In the genomic region with DNA sequence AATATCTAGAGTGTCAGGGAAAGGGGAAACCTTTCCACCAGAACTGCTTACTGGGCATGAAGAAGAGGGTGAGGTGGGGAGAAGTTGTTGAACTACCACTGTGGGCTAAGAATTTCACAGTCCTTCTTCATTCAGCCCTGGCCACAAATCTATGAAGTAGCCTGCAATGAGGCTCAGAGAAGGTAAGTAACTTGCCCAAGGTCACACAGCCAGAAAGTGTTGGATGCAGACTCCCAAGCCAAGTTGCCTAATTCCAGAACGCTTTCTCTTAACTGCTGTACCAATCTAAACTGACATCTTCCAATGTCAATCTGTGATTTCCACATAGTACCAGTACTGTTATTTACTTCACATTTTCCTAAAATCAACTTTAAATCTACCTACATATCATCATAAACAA, we compare ENCODE assay signal across 18 cellular contexts. TPM values are rescaled to one million over a fixed set of nuclear protein-coding genes. Genes with fewer than 3 reads are reported as not detected.
"Had no signal": no experiment of that assay in that cellular context is flagged by ENCODE, and none has a peak within 500 bp of the region (broad histone marks: within the 10 kb centered on the region; RNA-seq: fewer than 3 reads in every experiment).

No MANE protein-coding gene starts in this region.

- H3K27ac Mint-ChIP-seq: activated CD4-positive, alpha-beta memory T cell treated with anti-CD3 and anti-CD28 coated beads, Interleukin-2, amount 10 ng/mL, durations not matched to agents 7 days and 5 days; activated CD4-positive, alpha-beta T cell treated with anti-CD3 and anti-CD28 coated beads, Interleukin-2, amount 10 ng/mL, durations not matched to agents 7 days and 5 days; activated naive CD4-positive, alpha-beta T cell treated with anti-CD3 and anti-CD28 coated beads, Interleukin-2, amount 50 U/mL, for 24 hours; activated T-cell treated with anti-CD3 and anti-CD28 coated beads, Interleukin-2, amount 50 U/mL, for 24 hours; activated T-helper 1 cell treated with anti-CD3 and anti-CD28 coated beads, Interleukin-12 subunit alpha, Interleukin-12 subunit beta, Interleukin-2, Interleukin-4 antibody, amounts not matched to agents 30 ng/mL and 10 ng/mL and 1 ng/mL, durations not matched to agents 14 hours and 24 hours and 36 hours; brain; T-cell had no signal

- DNase-seq: activated CD4-positive, alpha-beta memory T cell treated with anti-CD3 and anti-CD28 coated beads, Interleukin-2, amount 10 ng/mL, durations not matched to agents 7 days and 5 days; activated CD4-positive, alpha-beta T cell treated with anti-CD3 and anti-CD28 coated beads, Interleukin-2, amount 10 ng/mL, durations not matched to agents 7 days and 5 days; activated CD4-positive, CD25-positive, alpha-beta regulatory T cell; activated effector memory CD4-positive, alpha-beta T cell treated with Interleukin-2 at 50 U/mL for 16 hours; activated naive CD4-positive, alpha-beta T cell; activated T-cell treated with anti-CD3 and anti-CD28 coated beads, Interleukin-2, amount 50 U/mL, for 24 hours; MG63; NK-92 treated with Interleukin-12 subunit alpha and Interleukin-12 subunit beta, amount 100 ng/mL, for 24 hours; T-cell had no signal

- FAIRE-seq: astrocyte had no signal

- H3K4me3 Mint-ChIP-seq: activated CD4-positive, alpha-beta memory T cell treated with anti-CD3 and anti-CD28 coated beads, Interleukin-2, amount 10 ng/mL, durations not matched to agents 7 days and 5 days; activated CD4-positive, alpha-beta T cell treated with anti-CD3 and anti-CD28 coated beads, Interleukin-2, amount 10 ng/mL, durations not matched to agents 7 days and 5 days; activated naive CD4-positive, alpha-beta T cell treated with anti-CD3 and anti-CD28 coated beads, Interleukin-2, amount 50 U/mL, for 24 hours; activated T-cell treated with anti-CD3 and anti-CD28 coated beads, Interleukin-2, amount 50 U/mL, for 24 hours; activated T-helper 1 cell treated with anti-CD3 and anti-CD28 coated beads, Interleukin-12 subunit alpha, Interleukin-12 subunit beta, Interleukin-2, Interleukin-4 antibody, amounts not matched to agents 30 ng/mL and 10 ng/mL and 1 ng/mL, durations not matched to agents 14 hours and 24 hours and 36 hours; central memory CD8-positive, alpha-beta T cell; T-cell had no signal

- H3K27ac ChIP-seq: SK-N-MC, VCaP had no signal

- H3K36me3 Mint-ChIP-seq: activated naive CD4-positive, alpha-beta T cell treated with anti-CD3 and anti-CD28 coated beads, Interleukin-2, amount 50 U/mL, for 24 hours; brain; T-cell had no signal

- ATAC-seq: Right ventricle myocardium inferior had no signal

- H3K27me3 ChIP-seq: MG63 had no signal

- H3K36me3 ChIP-seq: MG63 had no signal

- H3K4me3 ChIP-seq: MG63, SK-N-MC had no signal

- H3K9me3 Mint-ChIP-seq: activated CD4-positive, alpha-beta memory T cell treated with anti-CD3 and anti-CD28 coated beads, Interleukin-2, amount 10 ng/mL, durations not matched to agents 7 days and 5 days; activated CD4-positive, alpha-beta T cell treated with anti-CD3 and anti-CD28 coated beads, Interleukin-2, amount 10 ng/mL, durations not matched to agents 7 days and 5 days; activated naive CD4-positive, alpha-beta T cell treated with anti-CD3 and anti-CD28 coated beads, Interleukin-2, amount 50 U/mL, for 24 hours; activated T-cell treated with anti-CD3 and anti-CD28 coated beads, Interleukin-2, amount 50 U/mL, for 24 hours; activated T-helper 1 cell treated with anti-CD3 and anti-CD28 coated beads, Interleukin-12 subunit alpha, Interleukin-12 subunit beta, Interleukin-2, Interleukin-4 antibody, amounts not matched to agents 30 ng/mL and 10 ng/mL and 1 ng/mL, durations not matched to agents 14 hours and 24 hours and 36 hours; central memory CD8-positive, alpha-beta T cell; T-cell had no signal

RNA-seq across cellular contexts. Expression of gene CYP1A2, which starts 25.5 kb away (rescaled TPM):
- total RNA-seq: activated CD4-positive, alpha-beta memory T cell treated with anti-CD3 and anti-CD28 coated beads, Interleukin-2, amount 10 ng/mL, durations not matched to agents 7 days and 5 days; activated CD4-positive, alpha-beta T cell treated with anti-CD3 and anti-CD28 coated beads, Interleukin-2, amount 10 ng/mL, durations not matched to agents 7 days and 5 days; activated T-helper 1 cell treated with anti-CD3 and anti-CD28 coated beads, Interleukin-12 subunit alpha, Interleukin-12 subunit beta, Interleukin-2, Interleukin-4 antibody, amounts not matched to agents 30 ng/mL and 10 ng/mL and 1 ng/mL, durations not matched to agents 14 hours and 24 hours and 36 hours; astrocyte; Right ventricle myocardium inferior; T-cell; T-helper 2 cell treated with Interferon-gamma antibody and Interleukin-4, amounts not matched to agents 100 ng/mL and 5 ng/mL, for 36 hours had no signal
